Comparison of ENCODE assay signal across 22 cellular contexts in genomic region chr11:2101171-2101675, GRCh38. TPM values are rescaled to one million over a fixed set of nuclear protein-coding genes. Genes with fewer than 3 reads are reported as not detected.
"Had no signal": no experiment of that assay in that cellular context is flagged by ENCODE, and none has a peak within 500 bp of the region (broad histone marks: within the 10 kb centered on the region; RNA-seq: fewer than 3 reads in every experiment).

No MANE protein-coding gene starts in this region.

- ATAC-seq: stimulated activated naive CD8-positive, alpha-beta T cell treated with anti-CD3 and anti-CD28 coated beads, Interleukin-15, amount 100 ng/mL, for 72 hours had no signal

- DNase-seq: activated CD4-positive, alpha-beta T cell treated with anti-CD3 and anti-CD28 coated beads, Interleukin-2, amount 50 U/mL, for 4 hours; activated naive CD4-positive, alpha-beta T cell treated with Interleukin-2 at 50 U/mL for 16 hours; amygdala; endodermal cell; foreskin fibroblast; hypothalamus; retina; stimulated activated CD4-positive, alpha-beta T cell treated with anti-CD3 and anti-CD28 coated beads, Interleukin-4, amount 100 ng/mL, for 1 hour; stimulated activated naive CD8-positive, alpha-beta T cell treated with anti-CD3 and anti-CD28 coated beads, Interleukin-15, amount 100 ng/mL, for 72 hours had no signal

- H3K36me3 Mint-ChIP-seq: activated naive CD8-positive, alpha-beta T cell treated with anti-CD3 and anti-CD28 coated beads, Interleukin-2, amount 10 ng/mL, durations not matched to agents 7 days and 5 days; memory B cell; naive thymus-derived CD4-positive, alpha-beta T cell had no signal

- H3K4me3 ChIP-seq: cardiac muscle cell, left lung, SJSA1, testis had no signal

- H3K4me3 Mint-ChIP-seq: activated naive CD8-positive, alpha-beta T cell treated with anti-CD3 and anti-CD28 coated beads, Interleukin-2, amount 10 ng/mL, durations not matched to agents 7 days and 5 days; endodermal cell; memory B cell; naive thymus-derived CD4-positive, alpha-beta T cell; stimulated activated naive CD8-positive, alpha-beta T cell treated with anti-CD3 and anti-CD28 coated beads, Interleukin-15, amount 100 ng/mL, for 72 hours; T-helper 2 cell treated with Interferon-gamma antibody and Interleukin-4, amounts not matched to agents 5 μg/mL and 100 μg/mL, for 36 hours had no signal

- H3K4me1 Mint-ChIP-seq: stimulated activated naive CD8-positive, alpha-beta T cell treated with anti-CD3 and anti-CD28 coated beads, Interleukin-15, amount 100 ng/mL, for 72 hours had no signal

- H3K27me3 ChIP-seq: cardiac muscle cell, left lung, SJSA1, testis had no signal

- H3K9me3 ChIP-seq: left lung, SJSA1, testis had no signal

- H3K27me3 Mint-ChIP-seq: stimulated activated naive CD8-positive, alpha-beta T cell treated with anti-CD3 and anti-CD28 coated beads, Interleukin-15, amount 100 ng/mL, for 72 hours had no signal

- H3K27ac Mint-ChIP-seq: activated naive CD8-positive, alpha-beta T cell treated with anti-CD3 and anti-CD28 coated beads, Interleukin-2, amount 10 ng/mL, durations not matched to agents 7 days and 5 days; endodermal cell; memory B cell; stimulated activated naive CD8-positive, alpha-beta T cell treated with anti-CD3 and anti-CD28 coated beads, Interleukin-15, amount 100 ng/mL, for 72 hours; T-helper 2 cell treated with Interferon-gamma antibody and Interleukin-4, amounts not matched to agents 5 μg/mL and 100 μg/mL, for 36 hours had no signal

- H3K9me3 Mint-ChIP-seq: activated naive CD8-positive, alpha-beta T cell treated with anti-CD3 and anti-CD28 coated beads, Interleukin-2, amount 10 ng/mL, durations not matched to agents 7 days and 5 days; endodermal cell; memory B cell; stimulated activated naive CD8-positive, alpha-beta T cell treated with anti-CD3 and anti-CD28 coated beads, Interleukin-15, amount 100 ng/mL, for 72 hours; T-helper 2 cell treated with Interferon-gamma antibody and Interleukin-4, amounts not matched to agents 5 μg/mL and 100 μg/mL, for 36 hours had no signal

- H3K27ac ChIP-seq: cardiac muscle cell, epithelial cell of prostate, left lung, SJSA1, testis had no signal

- H3K36me3 ChIP-seq: cardiac muscle cell, left lung, SJSA1 had no signal

RNA-seq across cellular contexts. Expression of gene IGF2, which starts 38.0 kb away (rescaled TPM):
- total RNA-seq: activated naive CD8-positive, alpha-beta T cell treated with anti-CD3 and anti-CD28 coated beads, Interleukin-2, amount 10 ng/mL, durations not matched to agents 7 days and 5 days had no signal
- polyA plus RNA-seq: keratinocyte; naive thymus-derived CD4-positive, alpha-beta T cell had no signal

RNA-seq across cellular contexts. Expression of gene INS, which starts 59.8 kb away (rescaled TPM):
- total RNA-seq: activated naive CD8-positive, alpha-beta T cell treated with anti-CD3 and anti-CD28 coated beads, Interleukin-2, amount 10 ng/mL, durations not matched to agents 7 days and 5 days; cardiac muscle cell; dermis microvascular lymphatic vessel endothelial cell; endodermal cell; left lung; naive thymus-derived CD4-positive, alpha-beta T cell; SJSA1; skeletal muscle tissue; testis; ureter had no signal
- polyA plus RNA-seq: cardiac muscle cell; keratinocyte; naive thymus-derived CD4-positive, alpha-beta T cell had no signal
